ENCODE assay signal across 15 cellular contexts in genomic region chr21:46675595-46676280, GRCh38. TPM values are rescaled to one million over a fixed set of nuclear protein-coding genes. Genes with fewer than 3 reads are reported as not detected.
DNase-seq lines count a peak whose midpoint lies in the region; TF ChIP-seq lines count a peak whose summit lies in the region.
"Had no signal": no experiment of that assay in that cellular context is flagged by ENCODE, and none has a peak within 500 bp of the region (broad histone marks: within the 10 kb centered on the region; RNA-seq: fewer than 3 reads in every experiment).

No MANE protein-coding gene starts in this region.

- no peaks in the 10 kb centered on the region for H4K20me1 ChIP-seq in GM23248 (ENCODE audit: insufficient read depth)

- H3K9ac ChIP-seq in GM23248 = no peak overlapping the region

- no peaks in the 10 kb centered on the region for H3K36me3 ChIP-seq in GM23248 (ENCODE audit: low read depth)
- H3K36me3 ChIP-seq: Peyer's patch had no signal

- H3K27me3 Mint-ChIP-seq in osteocyte (ENCODE audit: unreplicated experiment) = peaks cover 2% of the 10 kb centered on the region
- H3K27me3 Mint-ChIP-seq: CD4-positive, alpha-beta T cell had no signal

- peaks cover 7% of the 10 kb centered on the region for H3K4me1 Mint-ChIP-seq in osteocyte (ENCODE audit: unreplicated experiment)

- peaks cover under 1% of the 10 kb centered on the region; the same call in 1 of the 2 replicates for H3F3A ChIP-seq in GM23248 (ENCODE audit: insufficient read depth)

- no peaks in the 10 kb centered on the region for H3K79me2 ChIP-seq in GM23248 (ENCODE audit: insufficient read depth)

- H3K27ac ChIP-seq in GM23248 = no peak overlapping the region
- H3K27ac ChIP-seq: Peyer's patch had no signal

- H3K9me3 ChIP-seq in GM23248 (ENCODE audit: low read depth) = no peaks in the 10 kb centered on the region
- H3K9me3 ChIP-seq: Peyer's patch had no signal

- in situ Hi-C loops in GM23248 (cut with MboI) (no loop called here), astrocyte of the spinal cord (cut with HindIII; ENCODE audit: low sequenced_read_pairs) (no loop called here)

- H2AFZ ChIP-seq in GM23248 = no peak overlapping the region

- no peak overlapping the region for H3K4me2 ChIP-seq in GM23248 (ENCODE audit: unreplicated experiment)

- H3K27ac Mint-ChIP-seq in osteocyte (ENCODE audit: unreplicated experiment) = peak overlapping the region; percentile 5
- H3K27ac Mint-ChIP-seq: CD4-positive, alpha-beta T cell had no signal

- peaks cover 1% of the 10 kb centered on the region; the same call in 1 of the 2 replicates for H3K4me1 ChIP-seq in GM23248 (ENCODE audit: insufficient read depth)
- H3K4me1 ChIP-seq: Peyer's patch had no signal

- no peak overlapping the region for H3K4me3 Mint-ChIP-seq in osteocyte (ENCODE audit: unreplicated experiment)
- H3K4me3 Mint-ChIP-seq: CD4-positive, alpha-beta T cell had no signal

- DNase-seq in GM23248 = peak; percentile 30
- peak; percentile 19 for DNase-seq in astrocyte of the spinal cord (ENCODE audit: low read depth, low spot score)
- DNase-seq in fibroblast of villous mesenchyme (ENCODE audit: low read depth) = peak; percentile 47
- DNase-seq in osteocyte (ENCODE audit: extremely low spot score, unreplicated experiment) = no peak
- no peak for DNase-seq in glomerular visceral epithelial cell (ENCODE audit: extremely low spot score)
- DNase-seq in activated CD4-positive, alpha-beta T cell treated with anti-CD3 and anti-CD28 coated beads, Interleukin-2, amount 50 U/mL, for 48 hours = no peak
- DNase-seq in activated effector memory CD4-positive, alpha-beta T cell treated with anti-CD3 and anti-CD28 coated beads, Interleukin-2, amount 50 U/mL, for 16 hours = no peak
- DNase-seq: CD4-positive, alpha-beta T cell; EL; KBM-7; NCI-H1105 treated with DMSO at 0.1 percent for 48 hours; NCI-H1694; NCI-H2081 treated with DMSO at 0.1 percent for 48 hours; Peyer's patch had no signal

- no peaks in the 10 kb centered on the region for H3K9me2 ChIP-seq in GM23248 (ENCODE audit: insufficient read depth)

- 51 to 54% methylated on average over 2 of the region's 2 CpGs for WGBS in GM23248 (ENCODE audit: low coverage in 1 of 2, low lambda C conversion rate in 2 of 2, missing lambda C conversion rate in 2 of 2), 2 experiments

- H3K9me3 Mint-ChIP-seq in osteocyte (ENCODE audit: unreplicated experiment) = no peaks in the 10 kb centered on the region
- H3K9me3 Mint-ChIP-seq: CD4-positive, alpha-beta T cell had no signal

- 0 out of 2 replicates have a peak, but pooled peaks cover 4% of the 10 kb centered on the region for H3K27me3 ChIP-seq in GM23248 (replicated peaks; ENCODE audit: insufficient read depth)
- H3K27me3 ChIP-seq: Peyer's patch had no signal

- TF ChIP-seq CTCF in astrocyte of the spinal cord (IDR thresholded peaks at IDR 0.05; ENCODE audit: low read depth, low read length) = no peak
- TF ChIP-seq CTCF in fibroblast of villous mesenchyme (IDR thresholded peaks at IDR 0.05; ENCODE audit: insufficient read depth, low read depth, low read length) = no peak
- no peak for TF ChIP-seq CTCF in osteocyte (IDR thresholded peaks at IDR 0.05)

- H3K4me3 ChIP-seq in GM23248 (no peak overlapping the region), astrocyte of the spinal cord (ENCODE audit: low read depth, low read length) (no peak overlapping the region), fibroblast of villous mesenchyme (ENCODE audit: low read depth, low read length) (no peak overlapping the region)
- H3K4me3 ChIP-seq: GM12878, Peyer's patch had no signal

- no peaks in the 10 kb centered on the region for H3K36me3 Mint-ChIP-seq in osteocyte (ENCODE audit: unreplicated experiment)

RNA-seq across cellular contexts. Expression of gene PRMT2, which starts 40.3 kb away (rescaled TPM):
- 130 and 171 TPM in 2 replicates for total RNA-seq in GM23248 (2014; rRNA removed; shearing (Covaris generic))
- 145 and 146 TPM in 2 replicates for polyA plus RNA-seq in GM23248 (2016; fragmentation: Nextera tagmentation; extraction: Ambion mirVana)
- total RNA-seq in fibroblast of villous mesenchyme = 120 and 164 TPM in 2 replicates
- total RNA-seq in osteocyte = 111 and 115 TPM in 2 replicates

Comparison
In these comparisons a context has a peak if more than half of its experiments do, and no peak if none do; other contexts are left out.
1. DNase-seq: peak in GM23248 (single experiment), astrocyte of the spinal cord (single experiment) and fibroblast of villous mesenchyme (single experiment); none in osteocyte (single experiment), glomerular visceral epithelial cell (single experiment), activated CD4-positive, alpha-beta T cell treated with anti-CD3 and anti-CD28 coated beads, Interleukin-2, amount 50 U/mL, for 48 hours (0 of 2) and activated effector memory CD4-positive, alpha-beta T cell treated with anti-CD3 and anti-CD28 coated beads, Interleukin-2, amount 50 U/mL, for 16 hours (single experiment).